8 cellular contexts compared by ENCODE assay signal in genomic region chr3:140941090-140941433, GRCh38. TPM values are rescaled to one million over a fixed set of nuclear protein-coding genes. Genes with fewer than 3 reads are reported as not detected.
DNase-seq lines count a peak whose midpoint lies in the region; ATAC-seq and TF ChIP-seq lines count a peak whose summit lies in the region.

No MANE protein-coding gene starts in this region.

- peaks cover 3% of the 10 kb centered on the region for H3K79me1 ChIP-seq in neuronal stem cell (ENCODE audit: low read depth, low read length)

- H3K27ac ChIP-seq in OCI-LY3 (ENCODE audit: low read length) (peak overlapping the region; percentile 23), endodermal cell (ENCODE audit: low read depth, low read length) (peak overlapping the region; percentile 97), neuronal stem cell (replicated peaks; ENCODE audit: low read length) (peak overlapping the region; percentile 12)

- peaks cover under 1 to 13% (median 5%) of the 10 kb centered on the region in 7 donors for H3K9me3 Mint-ChIP-seq in CD14-positive monocyte
- H3K9me3 Mint-ChIP-seq in endodermal cell, result peaks cover 5% of the 10 kb centered on the region

- H3K27me3 ChIP-seq in OCI-LY3 (ENCODE audit: low read depth, low read length) (no peaks in the 10 kb centered on the region), endodermal cell (ENCODE audit: control insufficient read depth, insufficient read depth, low read length, poor library complexity, severe bottlenecking) (no peaks in the 10 kb centered on the region), neuronal stem cell (ENCODE audit: control insufficient read depth in 3 of 3, insufficient read depth in 3 of 3, low read depth in 1 of 3, low read length in 3 of 3) (no peaks in the 10 kb centered on the region)

- H3K36me3 Mint-ChIP-seq in CD14-positive monocyte, result peaks cover 0 to under 1% of the 10 kb centered on the region in 2 donors
- no peaks in the 10 kb centered on the region for H3K36me3 Mint-ChIP-seq in endodermal cell (ENCODE audit: low read depth)

- no peak for ATAC-seq in HG03439 (IDR thresholded peaks at IDR 0.05; ENCODE audit: unreplicated experiment)
- no peak for ATAC-seq in HG03196 (IDR thresholded peaks at IDR 0.05; ENCODE audit: unreplicated experiment)

- H3K14ac ChIP-seq in neuronal stem cell (ENCODE audit: low read length), result no peak overlapping the region

- WGBS in endodermal cell (ENCODE audit: insufficient coverage in 1 of 2, insufficient read length in 1 of 2), 2 experiments, result 48 to 65% methylated on average over 3 to 5 of the region's 5 CpGs
- WGBS in neuronal stem cell (ENCODE audit: extremely low coverage in 2 of 2, insufficient read length in 2 of 2, insufficient replicate concordance in 1 of 2), 2 donors, result no CpG with 5 or more reads among the region's 5 CpGs

- no peaks in the 10 kb centered on the region for H3K9me3 ChIP-seq in OCI-LY3 (ENCODE audit: insufficient read depth, low read length)
- H3K9me3 ChIP-seq in endodermal cell (ENCODE audit: control insufficient read depth, low read length), result no peaks in the 10 kb centered on the region
- H3K9me3 ChIP-seq in neuronal stem cell (replicated peaks in 1 of 2; ENCODE audit: control insufficient read depth in 2 of 2, insufficient read depth in 1 of 2, low read depth in 1 of 2, low read length in 2 of 2), result no peaks in the 10 kb centered on the region

- DNase-seq in CD14-positive monocyte (ENCODE audit: low spot score) (no peak), endodermal cell (no peak), neuronal stem cell (ENCODE audit: low spot score) (no peak), NOMO-1 treated with dmso at 0.1 percent for 144 hours (lab: John Stamatoyannopoulos, UW; ENCODE audit: unreplicated experiment) (no peak), NK-92 (lab: John Stamatoyannopoulos, UW; ENCODE audit: unreplicated experiment) (no peak)

- H3K4me2 ChIP-seq in OCI-LY3 (ENCODE audit: low read length) (peak overlapping the region; percentile 64), neuronal stem cell (ENCODE audit: insufficient read depth, low read length, poor library complexity, severe bottlenecking) (peak overlapping the region; percentile 55)

- no peak overlapping the region for H4K91ac ChIP-seq in neuronal stem cell (ENCODE audit: low read depth, low read length, poor library complexity)

- peak overlapping the region; percentile 98 for H3K4me3 ChIP-seq in OCI-LY3 (ENCODE audit: low read length)
- H3K4me3 ChIP-seq in endodermal cell (ENCODE audit: low read length), result peak overlapping the region; percentile 82
- H3K4me3 ChIP-seq in neuronal stem cell (ENCODE audit: low read length in 2 of 2), result peak overlapping the region in 1 of 2 donors; percentile 82

- peaks cover 28% of the 10 kb centered on the region for H3K4me1 Mint-ChIP-seq in CD14-positive monocyte
- peaks cover 20% of the 10 kb centered on the region for H3K4me1 Mint-ChIP-seq in endodermal cell

- H3K27ac Mint-ChIP-seq in CD14-positive monocyte (peak overlapping the region; percentile 92 to 99 (median 97)), endodermal cell (peak overlapping the region; percentile 94)

- H4K8ac ChIP-seq in neuronal stem cell (ENCODE audit: low read depth, low read length), result no peak overlapping the region

- H3K18ac ChIP-seq in neuronal stem cell (ENCODE audit: low read length), result no peak overlapping the region

- intact Hi-C loops in CD14-positive monocyte (cut with micrococcal nuclease), result loop anchor here in 1 of 2 donors (10.0 kb wide), 1 partner anchor 294 kb away; the partner anchor contains the start of gene PXYLP1

- no peak overlapping the region for H2BK120ac ChIP-seq in neuronal stem cell (ENCODE audit: low read depth, low read length)

- H2AK5ac ChIP-seq in neuronal stem cell (ENCODE audit: low read depth, low read length), result no peak overlapping the region

- no peak overlapping the region for H2BK5ac ChIP-seq in neuronal stem cell (ENCODE audit: low read length)

- no peak overlapping the region for H2BK15ac ChIP-seq in neuronal stem cell (ENCODE audit: low read length)

- H3K4me3 Mint-ChIP-seq in CD14-positive monocyte (peak overlapping the region; percentile 98 to 99), endodermal cell (peak overlapping the region; percentile 94)

- H4K20me1 ChIP-seq in OCI-LY3 (ENCODE audit: insufficient read depth, low read length), result peaks cover 31% of the 10 kb centered on the region

- H3K4me1 ChIP-seq in OCI-LY3 (ENCODE audit: low read length) (peaks cover 21% of the 10 kb centered on the region), endodermal cell (ENCODE audit: control insufficient read depth, insufficient read depth, low read length) (peaks cover 4% of the 10 kb centered on the region), neuronal stem cell (ENCODE audit: control insufficient read depth in 2 of 2, insufficient read depth in 1 of 2, low read depth in 1 of 2, low read length in 2 of 2) (peaks cover under 1 to 5% of the 10 kb centered on the region in 2 donors)

- H3K9ac ChIP-seq in OCI-LY3 (ENCODE audit: low read length) (peak overlapping the region; percentile 48), endodermal cell (ENCODE audit: extremely low read depth, low read length, poor library complexity, severe bottlenecking) (peak overlapping the region; percentile 33), neuronal stem cell (ENCODE audit: low read depth, low read length, poor library complexity) (no peak overlapping the region)

- H2AFZ ChIP-seq in OCI-LY3 (ENCODE audit: low read depth, low read length), result peak overlapping the region; percentile 98
- H2AFZ ChIP-seq in neuronal stem cell (ENCODE audit: low read length), result peak overlapping the region; percentile 93

- H3K4ac ChIP-seq in neuronal stem cell (ENCODE audit: low read length), result no peak overlapping the region

- H3K36me3 ChIP-seq in OCI-LY3 (replicated peaks; ENCODE audit: low read depth, low read length) (peaks cover 5% of the 10 kb centered on the region), endodermal cell (ENCODE audit: control insufficient read depth, insufficient read depth, low read length) (no peaks in the 10 kb centered on the region), neuronal stem cell (replicated peaks in 1 of 2; ENCODE audit: control insufficient read depth in 2 of 2, insufficient read depth in 2 of 2, low read length in 2 of 2) (peaks cover 0 to under 1% of the 10 kb centered on the region in 2 donors)

- peaks cover 0 to 6% (median 0%) of the 10 kb centered on the region in 3 donors for H3K27me3 Mint-ChIP-seq in CD14-positive monocyte (ENCODE audit: low read depth in 3 of 3)
- H3K27me3 Mint-ChIP-seq in endodermal cell (ENCODE audit: insufficient read depth), result peaks cover 6% of the 10 kb centered on the region

- TF ChIP-seq CTCF in CD14-positive monocyte (IDR thresholded peaks at IDR 0.05) (no peak), OCI-LY3 (IDR thresholded peaks at IDR 0.05; ENCODE audit: low read depth, low read length) (no peak), endodermal cell (conservative IDR thresholded peaks at IDR 0.05) (no peak)

- no peak overlapping the region for H3K23ac ChIP-seq in neuronal stem cell (ENCODE audit: low read depth, low read length, poor library complexity)

- H2BK12ac ChIP-seq in neuronal stem cell (ENCODE audit: low read length), result no peak overlapping the region

- peaks cover 43% of the 10 kb centered on the region for H3K79me2 ChIP-seq in OCI-LY3 (ENCODE audit: low read length)

RNA-seq across cellular contexts. Expression of gene SLC25A36, which starts 0.6 kb away (rescaled TPM):
- 10 to 100 TPM; 20.4 to 20.6 TPM for polyA plus RNA-seq in CD14-positive monocyte
- total RNA-seq in endodermal cell, result 100 to 1,000 TPM in 1 of 2 donors, 10 to 100 TPM in 1; 82.6 to 101 TPM
- 112 TPM for polyA plus RNA-seq in endodermal cell (2013, experiment 1 of 2)
- 104 TPM for polyA plus RNA-seq in endodermal cell (2013, experiment 2 of 2)
- polyA plus RNA-seq in neuronal stem cell (2013, experiment 1 of 2), result 78.5 TPM
- polyA plus RNA-seq in neuronal stem cell (2013, experiment 2 of 2), result 82.2 TPM

Comparison
In these comparisons a context has a peak if more than half of its experiments do, and no peak if none do; other contexts are left out.
1. H3K27ac ChIP-seq: peak in every context shown above with its lines; median percentile 97 in endodermal cell; 23 in OCI-LY3; 12 in neuronal stem cell.